29 cellular contexts compared by ENCODE assay signal in genomic region chr16:13892301-13892700, GRCh38.
"Had no signal": no experiment of that assay in that cellular context is flagged by ENCODE, and none has a peak within 500 bp of the region (broad histone marks: within the 10 kb centered on the region; RNA-seq: fewer than 3 reads in every experiment).

No MANE protein-coding gene starts in this region.

- H3K4me1 ChIP-seq: pancreas, prostate gland, spleen, suprapubic skin, testis, tibial artery, transverse colon, upper lobe of left lung, vagina had no signal

- H3K36me3 ChIP-seq: neutrophil, pancreas, prostate gland, spleen, suprapubic skin, tibial artery, transverse colon, upper lobe of left lung, vagina had no signal

- ATAC-seq: naive thymus-derived CD8-positive, alpha-beta T cell; natural killer cell treated with Interleukin-12 subunit alpha and Interleukin-12 subunit beta and Interleukin-15 and Interleukin-18, amount 100 ng/mL, for 72 hours; pancreas; right cardiac atrium; sciatic nerve; stimulated activated memory B cell treated with anti-CD40 and anti-IgM and Interleukin-4, amounts not matched to agents 10 μg/mL and 1 μg/mL and 100 μg/mL, for 72 hours; stimulated activated naive CD8-positive, alpha-beta T cell treated with anti-CD3 and anti-CD28 coated beads, Interleukin-15, amount 100 ng/mL, for 72 hours; stimulated activated naive CD8-positive, alpha-beta T cell treated with anti-CD3 and anti-CD28 coated beads, Interleukin-15, Interleukin-2, amounts not matched to agents 100 U/mL and 50 U/mL, for 24 hours had no signal

- FAIRE-seq: pancreas, urothelium cell line had no signal

- H3K9me3 ChIP-seq: neutrophil, pancreas, prostate gland, suprapubic skin, testis, tibial artery, transverse colon, vagina had no signal

- DNase-seq: naive thymus-derived CD8-positive, alpha-beta T cell; nephron progenitor cell; nucleus accumbens; pancreas; right cardiac atrium; spleen; stimulated activated CD4-positive, alpha-beta T cell treated with anti-CD3 and anti-CD28 coated beads, Interleukin-12 subunit alpha, Interleukin-12 subunit beta, amount 100 ng/mL, for 4 hours; stimulated activated CD4-positive, alpha-beta T cell treated with anti-CD3 and anti-CD28 coated beads, Interleukin-1b, Interleukin-23, amount 100 ng/mL, for 48 hours; stimulated activated CD4-positive, alpha-beta T cell treated with anti-CD3 and anti-CD28 coated beads, Interleukin-4, amount 100 ng/mL, for 1 hour; stimulated activated CD4-positive, alpha-beta T cell treated with anti-CD3 and anti-CD28 coated beads, Interleukin-4, amount 100 ng/mL, for 4 hours; stimulated activated CD8-positive, alpha-beta memory T cell treated with anti-CD3 and anti-CD28 coated beads, Interleukin-4, amount 100 ng/mL, for 48 hours; stimulated activated naive CD4-positive, alpha-beta T cell; stimulated activated naive CD8-positive, alpha-beta T cell treated with anti-CD3 and anti-CD28 coated beads, Interleukin-15, amount 100 ng/mL, for 72 hours; stimulated activated naive CD8-positive, alpha-beta T cell treated with anti-CD3 and anti-CD28 coated beads, Interleukin-15, Interleukin-2, amounts not matched to agents 100 U/mL and 50 U/mL, for 24 hours; substantia nigra; testis; tibial artery; transverse colon; upper lobe of left lung had no signal

- H3K27ac ChIP-seq: neutrophil, pancreas, prostate gland, skin epidermis, spleen, suprapubic skin, testis, tibial artery, transverse colon, upper lobe of left lung, vagina had no signal

- H3K4me3 ChIP-seq: pancreas, prostate gland, skin epidermis, smooth muscle cell, spleen, suprapubic skin, testis, tibial artery, transverse colon, upper lobe of left lung, vagina had no signal

- H3K27me3 ChIP-seq: pancreas, suprapubic skin, testis, tibial artery, upper lobe of left lung, vagina had no signal
